8 cellular contexts compared by ENCODE assay signal in the genomic region with DNA sequence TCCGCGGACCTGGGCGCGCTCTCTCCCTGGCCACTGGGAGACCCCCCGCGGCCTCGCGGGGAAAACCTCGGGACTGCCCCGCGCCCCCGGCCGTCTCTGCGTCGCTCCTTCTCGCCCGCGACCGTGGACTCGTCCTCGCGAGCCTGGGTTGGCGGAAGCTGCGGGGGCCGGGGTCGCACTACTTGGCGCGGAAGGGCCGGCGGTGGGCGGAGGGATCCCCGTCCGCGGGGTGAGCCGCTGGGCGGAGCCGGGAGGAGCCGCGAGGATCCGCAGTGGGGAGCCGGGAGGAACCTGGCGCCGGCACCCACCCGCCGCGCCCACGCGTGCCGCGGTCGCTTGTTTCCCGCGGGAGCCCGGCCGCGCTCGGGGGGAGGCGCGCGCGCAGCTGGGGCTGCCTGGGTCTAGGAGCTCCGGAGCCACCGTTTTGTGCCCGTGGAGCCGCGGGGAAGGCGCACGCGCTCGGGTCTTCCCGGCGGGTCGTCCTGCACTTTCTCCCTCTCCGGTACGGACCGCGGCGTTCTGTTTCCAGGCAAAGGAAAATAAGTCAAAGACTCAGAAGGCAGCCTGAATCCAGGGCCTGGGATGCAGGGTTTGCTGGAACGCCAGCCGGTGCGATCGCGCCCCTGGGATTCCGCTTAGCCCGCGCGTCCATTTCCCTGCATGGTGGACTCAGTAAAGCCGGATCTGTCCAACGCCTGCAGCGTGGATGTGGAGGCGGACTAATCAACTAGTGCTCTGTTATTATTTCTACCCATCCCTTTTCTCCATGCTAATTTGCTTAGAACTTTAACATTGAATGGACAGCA. TPM values are rescaled to one million over a fixed set of nuclear protein-coding genes. Genes with fewer than 3 reads are reported as not detected.
DNase-seq lines count a peak whose midpoint lies in the region; ATAC-seq, FAIRE-seq and TF ChIP-seq lines count a peak whose summit lies in the region.

No MANE protein-coding gene starts in this region.

- peak overlapping the region; percentile 68 for H3K4me2 ChIP-seq in A549

- no peaks in the 10 kb centered on the region for H3K9me3 ChIP-seq in A549

- TF ChIP-seq POLR2A in A549 (IDR thresholded peaks at IDR 0.05; ENCODE audit: low read length), result peak; percentile 61
- TF ChIP-seq POLR2A in GM12891 (IDR thresholded peaks at IDR 0.05; ENCODE audit: low read depth, low read length), result 0 out of 2 replicates have a peak, but pooled peaks have one; percentile 39

- 0% methylated on average over 13 of the region's 91 CpGs for whole genome bisulfite sequencing in A549 (ENCODE audit: missing lambda C conversion rate)

- H3K27ac ChIP-seq in A549 (peak overlapping the region; percentile 91 to 97), cingulate gyrus (ENCODE audit: low read depth, low read length) (peak overlapping the region; percentile 97)

- no peak for TF ChIP-seq CTCF in A549 (IDR thresholded peaks at IDR 0.05)

- H3K4me1 ChIP-seq in A549, result peaks cover 4% of the 10 kb centered on the region; the same call in 1 of the 3 replicates

- TF ChIP-seq EP300 in A549 (IDR thresholded peaks at IDR 0.05), result no peak

- CTCF ChIA-PET in A549 (lab: Yijun Ruan, JAX), result interaction anchor here (0.7 to 1.2 kb wide), 2 partner anchors 37 to 123 kb away, joined by 3 read pairs; no protein-coding TSS in a partner anchor

- DNase-seq in A549 (ENCODE audit: low read depth in 1 of 2, low spot score in 1 of 2) (peak; percentile 87 to 88), GM12891 (ENCODE audit: insufficient read length, low spot score) (peak; percentile 82), NCI-H1694 (lab: John Stamatoyannopoulos, UW) (peak; percentile 23), left lobe of liver (ENCODE audit: low spot score) (peak; percentile 82)
- peak; percentile 77 for DNase-seq in activated CD4-positive, CD25-positive, alpha-beta regulatory T cell treated with anti-CD3 and anti-CD28 coated beads, Interleukin-2, amount 50 U/mL, for 72 hours
- DNase-seq in stimulated activated CD4-positive, alpha-beta T cell treated with anti-CD3 and anti-CD28 coated beads, Interleukin-1b, Interleukin-23, amount 100 ng/mL, for 4 hours (ENCODE audit: low read depth in 2 of 2), result peak; percentile 47 to 68

- no peak; a peak in 1 of 5 replicates for TF ChIP-seq RAD21 in A549 (conservative IDR thresholded peaks at IDR 0.05 in 1 of 2, IDR thresholded peaks at IDR 0.05 in 1 of 2)

- ATAC-seq in A549 (peak; percentile 71 to 75), HG02798 (IDR thresholded peaks at IDR 0.05; ENCODE audit: poor library complexity, unreplicated experiment) (peak; percentile 38), left lobe of liver (peak; percentile 70)

- H3K4me3 ChIP-seq in A549, result peak overlapping the region; percentile 73

- FAIRE-seq in A549 (lab: Jason Lieb, UNC), result no peak
- peak; percentile 16 for FAIRE-seq in GM12891 (lab: Jason Lieb, UNC)

- POLR2A ChIA-PET in A549 (lab: Yijun Ruan, JAX), result interaction anchor here (0.7 to 1.4 kb wide), 6 partner anchors 22 to 234 kb away, joined by 3 to 5 read pairs (median 4); no protein-coding TSS in a partner anchor

TF ChIP-seq in A549, 52 proteins besides CTCF, POLR2A, EP300 and RAD21 (continues in another document):
- TF ChIP-seq MAZ (IDR thresholded peaks at IDR 0.05; ENCODE audit: borderline replicate concordance, low read depth, low read length) (peak; percentile 41; the same call in 1 of the 2 replicates), FOXS1 (CRISPR knock-in tag; IDR thresholded peaks at IDR 0.05) (no peak), TFCP2L1 (CRISPR knock-in tag; IDR thresholded peaks at IDR 0.05) (no peak), RNF2 (IDR thresholded peaks at IDR 0.05; ENCODE audit: borderline replicate concordance, low read depth) (no peak), CEBPB (IDR thresholded peaks at IDR 0.05) (no peak), EHMT2 (IDR thresholded peaks at IDR 0.05; ENCODE audit: low read depth) (no peak), RFX5 (IDR thresholded peaks at IDR 0.05) (peak; percentile 53), MYC (IDR thresholded peaks at IDR 0.05; ENCODE audit: borderline replicate concordance, low read length) (peak; percentile 82), PHF8 (IDR thresholded peaks at IDR 0.05; ENCODE audit: borderline replicate concordance, low read depth) (peak; percentile 96), FOSL2 (IDR thresholded peaks at IDR 0.05) (no peak), FOSL2 (CRISPR knock-in tag; IDR thresholded peaks at IDR 0.05) (0 out of 2 replicates have a peak, but pooled peaks have one; percentile 4), ZC3H11A (IDR thresholded peaks at IDR 0.05) (no peak)
- TF ChIP-seq, protein P1, sequence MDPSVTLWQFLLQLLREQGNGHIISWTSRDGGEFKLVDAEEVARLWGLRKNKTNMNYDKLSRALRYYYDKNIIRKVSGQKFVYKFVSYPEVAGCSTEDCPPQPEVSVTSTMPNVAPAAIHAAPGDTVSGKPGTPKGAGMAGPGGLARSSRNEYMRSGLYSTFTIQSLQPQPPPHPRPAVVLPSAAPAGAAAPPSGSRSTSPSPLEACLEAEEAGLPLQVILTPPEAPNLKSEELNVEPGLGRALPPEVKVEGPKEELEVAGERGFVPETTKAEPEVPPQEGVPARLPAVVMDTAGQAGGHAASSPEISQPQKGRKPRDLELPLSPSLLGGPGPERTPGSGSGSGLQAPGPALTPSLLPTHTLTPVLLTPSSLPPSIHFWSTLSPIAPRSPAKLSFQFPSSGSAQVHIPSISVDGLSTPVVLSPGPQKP (IDR thresholded peaks at IDR 0.05; ENCODE audit: low read depth, low read length), result no peak
- TF ChIP-seq, protein P2, sequence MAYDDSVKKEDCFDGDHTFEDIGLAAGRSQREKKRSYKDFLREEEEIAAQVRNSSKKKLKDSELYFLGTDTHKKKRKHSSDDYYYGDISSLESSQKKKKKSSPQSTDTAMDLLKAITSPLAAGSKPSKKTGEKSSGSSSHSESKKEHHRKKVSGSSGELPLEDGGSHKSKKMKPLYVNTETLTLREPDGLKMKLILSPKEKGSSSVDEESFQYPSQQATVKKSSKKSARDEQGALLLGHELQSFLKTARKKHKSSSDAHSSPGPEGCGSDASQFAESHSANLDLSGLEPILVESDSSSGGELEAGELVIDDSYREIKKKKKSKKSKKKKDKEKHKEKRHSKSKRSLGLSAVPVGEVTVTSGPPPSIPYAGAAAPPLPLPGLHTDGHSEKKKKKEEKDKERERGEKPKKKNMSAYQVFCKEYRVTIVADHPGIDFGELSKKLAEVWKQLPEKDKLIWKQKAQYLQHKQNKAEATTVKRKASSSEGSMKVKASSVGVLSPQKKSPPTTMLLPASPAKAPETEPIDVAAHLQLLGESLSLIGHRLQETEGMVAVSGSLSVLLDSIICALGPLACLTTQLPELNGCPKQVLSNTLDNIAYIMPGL (CRISPR knock-in tag; IDR thresholded peaks at IDR 0.05; ENCODE audit: borderline replicate concordance), result peak; percentile 77; the same call in 1 of the 2 replicates

TF ChIP-seq in GM12891, 5 proteins besides CTCF, POLR2A, EP300 and RAD21:
- no peak; the same call in none of the 2 replicates for TF ChIP-seq TAF1 (IDR thresholded peaks at IDR 0.05; ENCODE audit: low read depth, low read length)
- no peak for TF ChIP-seq SPI1 (IDR thresholded peaks at IDR 0.05; ENCODE audit: low read depth, low read length)
- peak; percentile 18 for TF ChIP-seq PAX5 (IDR thresholded peaks at IDR 0.05; ENCODE audit: insufficient read depth, low read length, severe bottlenecking)
- peak; percentile 7 for TF ChIP-seq POLR2AphosphoS5 (IDR thresholded peaks at IDR 0.05; ENCODE audit: low read depth, low read length)

RNA-seq across cellular contexts. Expression of a gene that starts 28.7 kb away (rescaled TPM):
- polyA plus RNA-seq in A549 (2011; rRNA removed) (13.1 and 17.7 TPM in 2 replicates), A549 (2017; fragmentation: RNase III; extraction: RNeasy Plus Mini Kit Qiagen cat#74134 plus additional on column Dnase treatment) (4.2 to 4.5 TPM (median 4.5 TPM) in 3 replicates)
- polyA plus RNA-seq in A549 (2012; cell fraction: cytosol; rRNA removed), result 3.4 and 3.9 TPM in 2 replicates
- polyA plus RNA-seq in A549 (2012; cell fraction: nucleus; rRNA removed), result 5.8 and 9.5 TPM in 2 replicates
- 47.6 and 50.4 TPM in 2 replicates for polyA minus RNA-seq in A549 (2011; rRNA and poly(A)+ RNA removed)
- polyA plus RNA-seq in GM12891 (2012; ENCODE audit: low read depth, missing spikeins), result 10.3 TPM
- total RNA-seq in left lobe of liver, result 34.5 TPM

Comparison
In these comparisons a context has a peak if more than half of its experiments do, and no peak if none do; other contexts are left out.
1. Peak in every context shown above with its lines: DNase-seq, ATAC-seq, H3K4me3 ChIP-seq and H3K27ac ChIP-seq.
2. DNase-seq: peak in every context shown above with its lines; median percentile 88 in A549; 82 in GM12891; 82 in left lobe of liver; 77 in activated CD4-positive, CD25-positive, alpha-beta regulatory T cell treated with anti-CD3 and anti-CD28 coated beads, Interleukin-2, amount 50 U/mL, for 72 hours; 58 in stimulated activated CD4-positive, alpha-beta T cell treated with anti-CD3 and anti-CD28 coated beads, Interleukin-1b, Interleukin-23, amount 100 ng/mL, for 4 hours; 23 in NCI-H1694.